1 cellular context compared by ENCODE assay signal in genomic region chr20:59525500-59526241, GRCh38.
TF ChIP-seq lines count a peak whose summit lies in the region.

No MANE protein-coding gene starts in this region.

TF ChIP-seq in HepG2, 621 proteins besides CTCF, POLR2A, EP300 and RAD21 (continued from another document):
- no peak for TF ChIP-seq GLMP (CRISPR knock-in tag; IDR thresholded peaks at IDR 0.05; ENCODE audit: borderline replicate concordance)
- peak; percentile 100 for TF ChIP-seq GZF1 (CRISPR knock-in tag; IDR thresholded peaks at IDR 0.05)
- TF ChIP-seq KDM5B (CRISPR knock-in tag; IDR thresholded peaks at IDR 0.05; ENCODE audit: borderline replicate concordance), result peak; percentile 28; the same call in 1 of the 2 replicates
- TF ChIP-seq PTBP1 (IDR thresholded peaks at IDR 0.05; ENCODE audit: low read depth, low read length, poor library complexity, severe bottlenecking), result no peak
- TF ChIP-seq ZNF792 (CRISPR knock-in tag; IDR thresholded peaks at IDR 0.05), result no peak
- TF ChIP-seq SIX1 (CRISPR knock-in tag; IDR thresholded peaks at IDR 0.05; ENCODE audit: borderline replicate concordance), result 0 out of 2 replicates have a peak, but pooled peaks have one; percentile 37
- TF ChIP-seq YY1 (IDR thresholded peaks at IDR 0.05; ENCODE audit: insufficient read depth, insufficient replicate concordance, low read depth, low read length), result peak; percentile 80
- TF ChIP-seq FOXJ3 (CRISPR knock-in tag; IDR thresholded peaks at IDR 0.05; ENCODE audit: borderline replicate concordance), result no peak
- no peak for TF ChIP-seq MED1 (CRISPR knock-in tag; IDR thresholded peaks at IDR 0.05)
- TF ChIP-seq ZNF768 (CRISPR knock-in tag; IDR thresholded peaks at IDR 0.05), result 0 out of 2 replicates have a peak, but pooled peaks have one; percentile 11
- TF ChIP-seq REST (IDR thresholded peaks at IDR 0.05; ENCODE audit: borderline replicate concordance in 1 of 2, low read depth in 1 of 2, low read length in 2 of 2), result no peak
- TF ChIP-seq SRF (IDR thresholded peaks at IDR 0.05; ENCODE audit: low read depth, low read length), result peak; percentile 80
- TF ChIP-seq XRCC5 (optimal IDR thresholded peaks at IDR 0.05; ENCODE audit: low read length), result peak; percentile 97
- TF ChIP-seq CBX2 (IDR thresholded peaks at IDR 0.05; ENCODE audit: low read depth, low read length), result no peak
- TF ChIP-seq CBX2 (CRISPR knock-in tag; IDR thresholded peaks at IDR 0.05; ENCODE audit: low read depth), result no peak
- TF ChIP-seq SPEN (CRISPR knock-in tag; IDR thresholded peaks at IDR 0.05; ENCODE audit: low read depth), result no peak
- TF ChIP-seq RNF2 (conservative IDR thresholded peaks at IDR 0.05; ENCODE audit: low read depth), result 0 out of 2 replicates have a peak, but pooled peaks have one; percentile 38
- no peak for TF ChIP-seq ZNF576 (CRISPR knock-in tag; IDR thresholded peaks at IDR 0.05)
- TF ChIP-seq HNF1A (IDR thresholded peaks at IDR 0.05; ENCODE audit: low read depth), result no peak
- TF ChIP-seq HNF1A (CRISPR knock-in tag; IDR thresholded peaks at IDR 0.05; ENCODE audit: borderline replicate concordance), result no peak
- TF ChIP-seq ZNF18 (CRISPR knock-in tag; IDR thresholded peaks at IDR 0.05; ENCODE audit: insufficient replicate concordance), result no peak
- no peak for TF ChIP-seq NR0B2 (CRISPR knock-in tag; IDR thresholded peaks at IDR 0.05)
- peak; percentile 38; the same call in 1 of the 2 replicates for TF ChIP-seq POGK (CRISPR knock-in tag; conservative IDR thresholded peaks at IDR 0.05)
- no peak for TF ChIP-seq MYNN (CRISPR knock-in tag; IDR thresholded peaks at IDR 0.05; ENCODE audit: low read depth)
- peak; percentile 53; the same call in 1 of the 2 replicates for TF ChIP-seq MXD1 (CRISPR knock-in tag; IDR thresholded peaks at IDR 0.05)
- TF ChIP-seq PATZ1 (CRISPR knock-in tag; IDR thresholded peaks at IDR 0.05), result 0 out of 2 replicates have a peak, but pooled peaks have one; percentile 34
- TF ChIP-seq MIER2 (CRISPR knock-in tag; IDR thresholded peaks at IDR 0.05), result 0 out of 2 replicates have a peak, but pooled peaks have one; percentile 24
- no peak for TF ChIP-seq ARID4A (CRISPR knock-in tag; IDR thresholded peaks at IDR 0.05; ENCODE audit: borderline replicate concordance)
- peak; percentile 59; the same call in 1 of the 2 replicates for TF ChIP-seq ZBTB7B (CRISPR knock-in tag; IDR thresholded peaks at IDR 0.05)
